15 cellular contexts compared by ENCODE assay signal in the genomic region with DNA sequence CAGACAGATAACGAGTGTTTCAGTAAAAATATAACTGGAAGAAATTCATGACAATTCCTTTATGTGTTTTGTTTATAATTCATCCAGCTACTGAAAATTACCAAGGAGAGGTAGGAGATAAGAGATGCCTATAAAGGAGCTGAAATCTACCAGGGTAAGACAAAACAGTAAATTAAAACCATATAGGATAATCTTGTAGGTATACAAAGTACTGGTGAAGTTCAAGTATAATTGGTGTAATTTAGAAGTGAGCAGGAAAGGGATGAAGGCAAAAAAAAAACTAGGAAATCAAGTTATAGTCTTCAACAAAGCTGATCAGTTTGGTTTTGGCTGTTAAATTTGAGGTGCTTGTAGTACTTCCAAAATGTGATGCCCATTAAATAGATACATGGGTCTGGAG. TPM values are rescaled to one million over a fixed set of nuclear protein-coding genes. Genes with fewer than 3 reads are reported as not detected.
A peak's percentile ranks its signal among the peaks of the same experiment; 100 is the strongest.
DNase-seq lines count a peak whose midpoint lies in the region; ATAC-seq and TF ChIP-seq lines count a peak whose summit lies in the region.
"Had no signal": no experiment of that assay in that cellular context is flagged by ENCODE, and none has a peak within 500 bp of the region (broad histone marks: within the 10 kb centered on the region; RNA-seq: fewer than 3 reads in every experiment).

No MANE protein-coding gene starts in this region.

- no peaks in the 10 kb centered on the region for H3K27me3 ChIP-seq in tibial nerve
- H3K27me3 ChIP-seq: adrenal gland, esophagus squamous epithelium, sigmoid colon had no signal

- no peaks in the 10 kb centered on the region for H3K27me3 Mint-ChIP-seq in activated CD4-positive, alpha-beta T cell treated with anti-CD3 and anti-CD28 coated beads for 36 hours
- H3K27me3 Mint-ChIP-seq in neural crest cell (ENCODE audit: low read depth) = no peaks in the 10 kb centered on the region
- H3K27me3 Mint-ChIP-seq: T-helper 17 cell had no signal

- peaks cover 0 to 44% (median 13%) of the 10 kb centered on the region in 4 donors for H3K4me1 ChIP-seq in tibial nerve

- no peak for TF ChIP-seq POLR2A in tibial nerve (IDR thresholded peaks at IDR 0.05)

- peaks cover 0 to 7% (median 0%) of the 10 kb centered on the region in 3 donors for H3K36me3 ChIP-seq in tibial nerve
- H3K36me3 ChIP-seq: adrenal gland, lower lobe of right lung, sigmoid colon had no signal

- CTCF ChIA-PET in activated CD4-positive, alpha-beta T cell treated with anti-CD3 and anti-CD28 coated beads for 36 hours (lab: Charles Lee) = interaction anchor here (0.6 to 1.2 kb wide), 2 partner anchors 8 to 20 kb away, joined by 3 read pairs; no protein-coding TSS in a partner anchor

- H3K9me3 ChIP-seq in tibial nerve = no peaks in the 10 kb centered on the region
- H3K9me3 ChIP-seq: adrenal gland, esophagus squamous epithelium, lower lobe of right lung, sigmoid colon had no signal

- H3K36me3 Mint-ChIP-seq in activated CD4-positive, alpha-beta T cell treated with anti-CD3 and anti-CD28 coated beads for 36 hours (ENCODE audit: low read depth) = peaks cover 22% of the 10 kb centered on the region
- H3K36me3 Mint-ChIP-seq in neural crest cell (ENCODE audit: low read depth) = no peaks in the 10 kb centered on the region

- WGBS in tibial nerve, 2 donors = 89 to 95% methylated on average over 1 of the region's 1 CpG

- no peak for ATAC-seq in activated CD4-positive, alpha-beta T cell treated with anti-CD3 and anti-CD28 coated beads for 36 hours
- ATAC-seq in HG03342 (IDR thresholded peaks at IDR 0.05; ENCODE audit: unreplicated experiment) = no peak
- ATAC-seq: lower lobe of right lung, T-helper 17 cell had no signal

- peaks cover 13% of the 10 kb centered on the region for H3K4me1 Mint-ChIP-seq in activated CD4-positive, alpha-beta T cell treated with anti-CD3 and anti-CD28 coated beads for 36 hours
- H3K4me1 Mint-ChIP-seq in neural crest cell = peaks cover 15% of the 10 kb centered on the region

- no peak overlapping the region for H3K4me3 Mint-ChIP-seq in activated CD4-positive, alpha-beta T cell treated with anti-CD3 and anti-CD28 coated beads for 36 hours
- peak overlapping the region; percentile 2 for H3K4me3 Mint-ChIP-seq in neural crest cell
- H3K4me3 Mint-ChIP-seq: stimulated activated effector memory CD8-positive, alpha-beta T cell treated with anti-CD3 and anti-CD28 coated beads, Interleukin-12 subunit alpha, Interleukin-12 subunit beta, amount 100 ng/mL, for 72 hours; T-helper 17 cell had no signal

- TF ChIP-seq EP300 in tibial nerve (IDR thresholded peaks at IDR 0.05) = no peak

- H3K27ac ChIP-seq in coronary artery = no peak overlapping the region
- no peak overlapping the region for H3K27ac ChIP-seq in tibial nerve

- TF ChIP-seq CTCF in LNCaP clone FGC (IDR thresholded peaks at IDR 0.05; ENCODE audit: control insufficient read depth, extremely low read depth, insufficient read depth) = no peak
- no peak for TF ChIP-seq CTCF in coronary artery (IDR thresholded peaks at IDR 0.05)
- TF ChIP-seq CTCF in neural crest cell (conservative IDR thresholded peaks at IDR 0.05) = no peak
- no peak for TF ChIP-seq CTCF in tibial nerve (IDR thresholded peaks at IDR 0.05)

- H3K27ac Mint-ChIP-seq in activated CD4-positive, alpha-beta T cell treated with anti-CD3 and anti-CD28 coated beads for 36 hours = peak overlapping the region; percentile 32
- H3K27ac Mint-ChIP-seq in neural crest cell (ENCODE audit: unreplicated experiment) = no peak overlapping the region
- H3K27ac Mint-ChIP-seq: stimulated activated effector memory CD8-positive, alpha-beta T cell treated with anti-CD3 and anti-CD28 coated beads, Interleukin-12 subunit alpha, Interleukin-12 subunit beta, amount 100 ng/mL, for 72 hours; T-helper 17 cell had no signal

- POLR2A ChIA-PET in activated CD4-positive, alpha-beta T cell treated with anti-CD3 and anti-CD28 coated beads for 36 hours (lab: Charles Lee) = no interaction called here

- no peaks in the 10 kb centered on the region for H3K9me3 Mint-ChIP-seq in activated CD4-positive, alpha-beta T cell treated with anti-CD3 and anti-CD28 coated beads for 36 hours (ENCODE audit: low read depth)
- no peaks in the 10 kb centered on the region for H3K9me3 Mint-ChIP-seq in neural crest cell
- H3K9me3 Mint-ChIP-seq: stimulated activated effector memory CD8-positive, alpha-beta T cell treated with anti-CD3 and anti-CD28 coated beads, Interleukin-12 subunit alpha, Interleukin-12 subunit beta, amount 100 ng/mL, for 72 hours had no signal

- intact Hi-C loops in activated CD4-positive, alpha-beta T cell treated with anti-CD3 and anti-CD28 coated beads for 36 hours (cut with DNase I, micrococcal nuclease) = loop anchor here (2.0 to 10.0 kb wide), 6 partner anchors 571 to 1774 kb away; a partner anchor contains a TSS

- DNase-seq in activated CD4-positive, alpha-beta T cell treated with anti-CD3 and anti-CD28 coated beads for 36 hours = no peak
- no peak for DNase-seq in activated CD4-positive, alpha-beta T cell treated with anti-CD3 and anti-CD28 coated beads, Interleukin-2, amount 50 U/mL, for 48 hours
- DNase-seq in LNCaP clone FGC (ENCODE audit: low read depth) = no peak
- DNase-seq in coronary artery (ENCODE audit: low spot score) = no peak
- DNase-seq in neural crest cell (ENCODE audit: low read depth, low spot score) = no peak
- DNase-seq in tibial nerve (ENCODE audit: low spot score in 2 of 2) = no peak
- DNase-seq in NCI-H526 treated with DMSO at 0.1 percent for 48 hours (lab: John Stamatoyannopoulos, UW) = no peak
- DNase-seq: 8988T, esophagus squamous epithelium, lower lobe of right lung had no signal

- H3K4me3 ChIP-seq in LNCaP clone FGC (ENCODE audit: low read depth, low read length) = peak overlapping the region; percentile 72
- H3K4me3 ChIP-seq in coronary artery = peak overlapping the region; percentile 76
- H3K4me3 ChIP-seq in tibial nerve = no peak overlapping the region

RNA-seq across cellular contexts. Expression of a gene that starts 1.2 kb away (rescaled TPM):
- total RNA-seq in activated CD4-positive, alpha-beta T cell treated with anti-CD3 and anti-CD28 coated beads for 36 hours = 10 to 100 TPM; 16.0 to 25.2 TPM
- total RNA-seq in neural crest cell (12.3 and 13.6 TPM in 2 replicates), tibial nerve (10 to 100 TPM; 18.9 to 31.0 (median 22.0) TPM)

Comparison
In these comparisons a context has a peak if more than half of its experiments do, and no peak if none do; other contexts are left out.
1. H3K4me3 ChIP-seq: peak in LNCaP clone FGC (single experiment) and coronary artery (single experiment); none in tibial nerve (0 of 4).